ENCODE assay signal across 32 cellular contexts in genomic region chr15:48109856-48110531, GRCh38. TPM values are rescaled to one million over a fixed set of nuclear protein-coding genes. Genes with fewer than 3 reads are reported as not detected.
DNase-seq lines count a peak whose midpoint lies in the region; ATAC-seq and TF ChIP-seq lines count a peak whose summit lies in the region.
"Had no signal": no experiment of that assay in that cellular context is flagged by ENCODE, and none has a peak within 500 bp of the region (broad histone marks: within the 10 kb centered on the region; RNA-seq: fewer than 3 reads in every experiment).

No MANE protein-coding gene starts in this region.

- H3K27ac Mint-ChIP-seq in WTC11, result no peak overlapping the region
- H3K27ac Mint-ChIP-seq: activated naive CD8-positive, alpha-beta T cell treated with anti-CD3 and anti-CD28 coated beads, Interleukin-2, amount 10 ng/mL, durations not matched to agents 7 days and 5 days; CD8-positive, alpha-beta memory T cell; nephron progenitor cell; T-cell had no signal

- H3K36me3 Mint-ChIP-seq in WTC11, result no peaks in the 10 kb centered on the region
- H3K36me3 Mint-ChIP-seq: activated naive CD8-positive, alpha-beta T cell treated with anti-CD3 and anti-CD28 coated beads, Interleukin-2, amount 10 ng/mL, durations not matched to agents 7 days and 5 days; CD8-positive, alpha-beta memory T cell; T-cell had no signal

- no peak overlapping the region for H3K4me3 ChIP-seq in retinal pigment epithelial cell (ENCODE audit: low read length)
- H3K4me3 ChIP-seq: ascending aorta, coronary artery, HAP-1, heart left ventricle, ovary, SJCRH30, stomach had no signal

- peak; percentile 79 for ATAC-seq in WTC11
- ATAC-seq in GM18517 (IDR thresholded peaks at IDR 0.05; ENCODE audit: unreplicated experiment), result no peak
- ATAC-seq: heart left ventricle, left cardiac atrium, T-cell had no signal

- H3K4me3 Mint-ChIP-seq in WTC11, result no peak overlapping the region
- H3K4me3 Mint-ChIP-seq: activated naive CD8-positive, alpha-beta T cell treated with anti-CD3 and anti-CD28 coated beads, Interleukin-2, amount 10 ng/mL, durations not matched to agents 7 days and 5 days; CD8-positive, alpha-beta memory T cell; nephron progenitor cell; T-cell had no signal

- peak; percentile 10 for DNase-seq in ELR (ENCODE audit: low read depth)
- DNase-seq in WTC11 (ENCODE audit: low spot score), result peak; percentile 35
- DNase-seq in iPS DF 4.7 (ENCODE audit: extremely low read depth, low spot score), result peak; percentile 16
- DNase-seq in retinal pigment epithelial cell (ENCODE audit: low read depth), result no peak
- no peak for DNase-seq in SIG-M5 (lab: John Stamatoyannopoulos, UW)
- DNase-seq in NCI-H2081 (lab: John Stamatoyannopoulos, UW), result no peak
- DNase-seq: ACHN; activated CD4-positive, alpha-beta T cell treated with anti-CD3 and anti-CD28 coated beads, Interleukin-2, amount 50 U/mL, for 4 hours; activated gamma-delta T cell treated with Interleukin-2 at 50 U/mL for 16 hours; activated naive CD8-positive, alpha-beta T cell treated with anti-CD3 and anti-CD28 coated beads, Interleukin-2, amount 10 ng/mL, durations not matched to agents 7 days and 5 days; activated T-cell treated with anti-CD3 and anti-CD28 coated beads, Interleukin-2, amount 50 U/mL, for 48 hours; caudate nucleus; CD8-positive, alpha-beta memory T cell; effector CD8-positive, alpha-beta T cell; heart left ventricle; Karpas-422; left cardiac atrium; NCI-H1417 treated with DMSO at 0.1 percent for 48 hours; NCI-H446 treated with DMSO at 0.1 percent for 48 hours; nephron progenitor cell; ovary; retina; SJCRH30; stimulated activated CD8-positive, alpha-beta memory T cell treated with anti-CD3 and anti-CD28 coated beads, Interleukin-4, amount 100 ng/mL, for 48 hours; stomach; T-cell had no signal

- peaks cover 12% of the 10 kb centered on the region for H3K4me1 Mint-ChIP-seq in WTC11
- H3K4me1 Mint-ChIP-seq: activated naive CD8-positive, alpha-beta T cell treated with anti-CD3 and anti-CD28 coated beads, Interleukin-2, amount 10 ng/mL, durations not matched to agents 7 days and 5 days; CD8-positive, alpha-beta memory T cell; T-cell had no signal

- no peaks in the 10 kb centered on the region for H3K9me3 Mint-ChIP-seq in WTC11
- H3K9me3 Mint-ChIP-seq: activated naive CD8-positive, alpha-beta T cell treated with anti-CD3 and anti-CD28 coated beads, Interleukin-2, amount 10 ng/mL, durations not matched to agents 7 days and 5 days; nephron progenitor cell; T-cell had no signal

- POLR2A ChIA-PET in WTC11 (lab: Charles Lee), result no interaction called here

- TF ChIP-seq CTCF in WTC11 (IDR thresholded peaks at IDR 0.05) (no peak), retinal pigment epithelial cell (conservative IDR thresholded peaks at IDR 0.05; ENCODE audit: low read depth, low read length) (peak; percentile 17)

- no peaks in the 10 kb centered on the region for H3K27me3 Mint-ChIP-seq in WTC11 (ENCODE audit: low read depth)

- CTCF ChIA-PET in WTC11 (lab: Charles Lee), result interaction anchor here (1.4 to 1.5 kb wide), 3 partner anchors 25 to 121 kb away, joined by 4 to 5 read pairs (median 5); no protein-coding TSS in a partner anchor

TF ChIP-seq in WTC11, 78 proteins besides CTCF, POLR2A, EP300 and RAD21:
- no peak for TF ChIP-seq HMGA2 (CRISPR knock-in tag; IDR thresholded peaks at IDR 0.05)
- TF ChIP-seq TEAD1 (CRISPR knock-in tag; IDR thresholded peaks at IDR 0.05), result peak; percentile 79; the same call in 1 of the 2 replicates
- no peak for TF ChIP-seq AR (CRISPR knock-in tag; IDR thresholded peaks at IDR 0.05)

RNA-seq across cellular contexts. Expression of gene SLC24A5, which starts 10.8 kb away (rescaled TPM):
- not detected in 3 replicates for total RNA-seq in WTC11 (2021)
- total RNA-seq: activated naive CD8-positive, alpha-beta T cell treated with anti-CD3 and anti-CD28 coated beads, Interleukin-2, amount 10 ng/mL, durations not matched to agents 7 days and 5 days; ascending aorta; CD8-positive, alpha-beta memory T cell; Daoy; heart left ventricle; left cardiac atrium; mucosa of gallbladder; ovary; SJCRH30; stomach; T-cell had no signal

Comparison
In these comparisons a context has a peak if more than half of its experiments do, and no peak if none do; other contexts are left out.
1. DNase-seq: peak in ELR (single experiment), WTC11 (single experiment) and iPS DF 4.7 (single experiment); none in retinal pigment epithelial cell (single experiment), SIG-M5 (single experiment) and NCI-H2081 (0 of 2).